14 cellular contexts compared by ENCODE assay signal in the genomic region with DNA sequence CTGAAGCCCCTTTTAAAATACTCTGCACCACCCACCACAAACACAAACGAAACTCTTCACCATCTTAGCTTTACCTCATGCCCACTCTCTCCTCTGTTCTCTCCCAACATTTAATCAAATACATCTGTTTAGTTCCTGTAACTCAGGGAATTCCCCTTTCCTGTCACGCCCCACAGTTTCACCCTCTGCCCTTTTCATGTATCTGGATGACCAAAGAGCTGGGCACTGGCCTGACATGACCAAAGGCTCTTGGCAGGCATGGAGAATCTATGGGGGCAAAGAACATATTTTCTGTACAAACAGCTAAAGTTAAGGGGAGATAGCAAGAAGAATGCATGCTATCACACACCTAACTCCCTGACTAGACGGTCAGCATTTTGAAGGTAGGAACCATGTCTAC.
DNase-seq lines count a peak whose midpoint lies in the region; ATAC-seq and TF ChIP-seq lines count a peak whose summit lies in the region.
"Had no signal": no experiment of that assay in that cellular context is flagged by ENCODE, and none has a peak within 500 bp of the region (broad histone marks: within the 10 kb centered on the region; RNA-seq: fewer than 3 reads in every experiment).

No MANE protein-coding gene starts in this region.

- no peak overlapping the region for H3K4me3 Mint-ChIP-seq in endodermal cell
- H3K4me3 Mint-ChIP-seq: CD14-positive monocyte; CD8-positive, alpha-beta memory T cell; H9 had no signal

- no peak overlapping the region for H3K9ac ChIP-seq in SK-N-MC (ENCODE audit: insufficient read length)
- H3K9ac ChIP-seq in endodermal cell (ENCODE audit: extremely low read depth, low read length, poor library complexity, severe bottlenecking) = no peak overlapping the region

- H3K9me3 ChIP-seq in SK-N-MC (ENCODE audit: low read depth, low read length) (no peaks in the 10 kb centered on the region), endodermal cell (ENCODE audit: control insufficient read depth, low read length) (peaks cover 4% of the 10 kb centered on the region)
- H3K9me3 ChIP-seq: A549 had no signal

- H3K4me1 ChIP-seq in endodermal cell (ENCODE audit: control insufficient read depth, insufficient read depth, low read length) = no peaks in the 10 kb centered on the region
- H3K4me1 ChIP-seq: A549 had no signal

- H3K27me3 ChIP-seq in endodermal cell (ENCODE audit: control insufficient read depth, insufficient read depth, low read length, poor library complexity, severe bottlenecking) = no peaks in the 10 kb centered on the region

- peak; percentile 92 for ATAC-seq in left lobe of liver
- ATAC-seq: A549 had no signal

- H3K36me3 Mint-ChIP-seq in endodermal cell (ENCODE audit: low read depth) = no peaks in the 10 kb centered on the region
- H3K36me3 Mint-ChIP-seq: CD14-positive monocyte; CD8-positive, alpha-beta memory T cell had no signal

- no peak overlapping the region for H3K27ac Mint-ChIP-seq in endodermal cell
- H3K27ac Mint-ChIP-seq: CD14-positive monocyte; CD8-positive, alpha-beta memory T cell had no signal

- H3K9me3 Mint-ChIP-seq in endodermal cell = peaks cover 6% of the 10 kb centered on the region

- no peaks in the 10 kb centered on the region for H3K27me3 Mint-ChIP-seq in endodermal cell (ENCODE audit: insufficient read depth)

- H3K27ac ChIP-seq in SK-N-MC (0 out of 2 replicates have a peak overlapping the region, but pooled peaks have one; percentile 11), endodermal cell (ENCODE audit: low read depth, low read length) (peak overlapping the region; percentile 29), substantia nigra (ENCODE audit: low read depth, low read length, poor library complexity, severe bottlenecking) (peak overlapping the region; percentile 9)
- H3K27ac ChIP-seq: A549 had no signal

- no peaks in the 10 kb centered on the region for H3K4me1 Mint-ChIP-seq in endodermal cell
- H3K4me1 Mint-ChIP-seq: CD14-positive monocyte; CD8-positive, alpha-beta memory T cell; H9 had no signal

- whole genome bisulfite sequencing in endodermal cell (ENCODE audit: insufficient coverage in 1 of 2, insufficient read length in 1 of 2), 2 experiments = 59 to 76% methylated on average over 2 to 3 of the region's 3 CpGs

- TF ChIP-seq CTCF in endodermal cell (conservative IDR thresholded peaks at IDR 0.05) = no peak

- H3K36me3 ChIP-seq in SK-N-MC (ENCODE audit: insufficient read depth, low read length) (no peaks in the 10 kb centered on the region), endodermal cell (ENCODE audit: control insufficient read depth, insufficient read depth, low read length) (no peaks in the 10 kb centered on the region)

- DNase-seq in SK-N-MC (ENCODE audit: low read depth, low spot score) = no peak
- DNase-seq in endodermal cell = no peak
- peak; percentile 86 for DNase-seq in left lobe of liver (ENCODE audit: low spot score)
- DNase-seq in substantia nigra (lab: John Stamatoyannopoulos, UW) = no peak
- DNase-seq in AML-193 (lab: John Stamatoyannopoulos, UW) = no peak
- DNase-seq in NCI-H82 treated with DMSO at 0.1 percent for 48 hours (lab: John Stamatoyannopoulos, UW; ENCODE audit: unreplicated experiment) = no peak
- no peak for DNase-seq in stimulated activated naive CD4-positive, alpha-beta T cell (lab: John Stamatoyannopoulos, UW)
- DNase-seq: CD8-positive, alpha-beta memory T cell; DMS 273 treated with DMSO at 0.1 percent for 48 hours; EL; GOT3; H9 had no signal

- H3K4me3 ChIP-seq in SK-N-MC = no peak overlapping the region
- H3K4me3 ChIP-seq in endodermal cell (ENCODE audit: low read length) = no peak overlapping the region
- H3K4me3 ChIP-seq: A549 had no signal
